Comparison of ENCODE assay signal across 1 cellular context in genomic region chr10:14396441-14397048, GRCh38.
TF ChIP-seq lines count a peak whose summit lies in the region.

No MANE protein-coding gene starts in this region.

TF ChIP-seq in IMR-90, 13 proteins besides CTCF, POLR2A, EP300 and RAD21 (continued from another document):
- no peak for TF ChIP-seq CEBPB (IDR thresholded peaks at IDR 0.05; ENCODE audit: low read depth, low read length)
- TF ChIP-seq MAFK (IDR thresholded peaks at IDR 0.05; ENCODE audit: low read depth, low read length) = no peak
- no peak for TF ChIP-seq USF2 (IDR thresholded peaks at IDR 0.05; ENCODE audit: low read depth, low read length)
- no peak for TF ChIP-seq BHLHE40 (IDR thresholded peaks at IDR 0.05; ENCODE audit: low read depth, low read length)
- no peak for TF ChIP-seq RFX5 (IDR thresholded peaks at IDR 0.05; ENCODE audit: low read depth, low read length)
- no peak for TF ChIP-seq SMC3 (IDR thresholded peaks at IDR 0.05; ENCODE audit: low read depth, low read length)
- no peak for TF ChIP-seq MAZ (IDR thresholded peaks at IDR 0.05; ENCODE audit: borderline replicate concordance, low read depth, low read length)
- TF ChIP-seq FOS (IDR thresholded peaks at IDR 0.05; ENCODE audit: low read depth, low read length) = no peak
